ENCODE assay signal across 19 cellular contexts in genomic region chr2:111145103-111145760, GRCh38. TPM values are rescaled to one million over a fixed set of nuclear protein-coding genes. Genes with fewer than 3 reads are reported as not detected.
A peak's percentile ranks its signal among the peaks of the same experiment; 100 is the strongest.
DNase-seq lines count a peak whose midpoint lies in the region; ATAC-seq and TF ChIP-seq lines count a peak whose summit lies in the region.
"Had no signal": no experiment of that assay in that cellular context is flagged by ENCODE, and none has a peak within 500 bp of the region (broad histone marks: within the 10 kb centered on the region; RNA-seq: fewer than 3 reads in every experiment).

No MANE protein-coding gene starts in this region.

- no peaks in the 10 kb centered on the region for H3K9me3 ChIP-seq in thyroid gland
- H3K9me3 ChIP-seq: BLaER1 had no signal

- intact Hi-C loops in activated CD4-positive, alpha-beta T cell treated with anti-CD3 and anti-CD28 coated beads, Interleukin-2, amount 10 ng/mL, durations not matched to agents 24 days and 14 days (cut with micrococcal nuclease), result no loop called here
- intact Hi-C loops in thyroid gland (cut with DNase I), result no loop called here

- H3K27me3 Mint-ChIP-seq in activated CD4-positive, alpha-beta T cell treated with anti-CD3 and anti-CD28 coated beads, Interleukin-2, amount 10 ng/mL, durations not matched to agents 24 days and 14 days, result no peaks in the 10 kb centered on the region
- no peaks in the 10 kb centered on the region for H3K27me3 Mint-ChIP-seq in nephron progenitor cell (ENCODE audit: low read depth, poor library complexity)

- H3K4me3 ChIP-seq in thyroid gland (replicated peaks in 1 of 3), result no peak overlapping the region
- H3K4me3 ChIP-seq: BLaER1, PC-9, SK-N-MC had no signal

- peaks cover 50% of the 10 kb centered on the region for H3K4me1 Mint-ChIP-seq in activated CD4-positive, alpha-beta T cell treated with anti-CD3 and anti-CD28 coated beads, Interleukin-2, amount 10 ng/mL, durations not matched to agents 24 days and 14 days
- H3K4me1 Mint-ChIP-seq in nephron progenitor cell, result peaks cover 66% of the 10 kb centered on the region

- ATAC-seq in GM21529 (IDR thresholded peaks at IDR 0.05; ENCODE audit: unreplicated experiment), result peak; percentile 67
- peak; percentile 82 for ATAC-seq in HG03571 (IDR thresholded peaks at IDR 0.05; ENCODE audit: unreplicated experiment)

- WGBS in thyroid gland, 2 donors, result 78 to 87% methylated on average over 7 of the region's 7 CpGs

- no peak for TF ChIP-seq POLR2A in thyroid gland (IDR thresholded peaks at IDR 0.05)

- peaks cover 27 to 36% of the 10 kb centered on the region in 2 donors for H3K4me1 ChIP-seq in thyroid gland
- H3K4me1 ChIP-seq: BLaER1 had no signal

- TF ChIP-seq CTCF in nephron progenitor cell (IDR thresholded peaks at IDR 0.05) (no peak), thyroid gland (IDR thresholded peaks at IDR 0.05) (no peak)

- no peak overlapping the region for H3K27ac ChIP-seq in thyroid gland
- H3K27ac ChIP-seq: 22Rv1, BLaER1, PC-9, SK-N-MC had no signal

- peak overlapping the region; percentile 48 for H3K27ac Mint-ChIP-seq in activated CD4-positive, alpha-beta T cell treated with anti-CD3 and anti-CD28 coated beads, Interleukin-2, amount 10 ng/mL, durations not matched to agents 24 days and 14 days
- H3K27ac Mint-ChIP-seq in nephron progenitor cell, result peak overlapping the region; percentile 37

- no peaks in the 10 kb centered on the region for H3K27me3 ChIP-seq in thyroid gland
- H3K27me3 ChIP-seq: BLaER1 had no signal

- H3K4me3 Mint-ChIP-seq in activated CD4-positive, alpha-beta T cell treated with anti-CD3 and anti-CD28 coated beads, Interleukin-2, amount 10 ng/mL, durations not matched to agents 24 days and 14 days, result no peak overlapping the region
- no peak overlapping the region for H3K4me3 Mint-ChIP-seq in nephron progenitor cell

- no peaks in the 10 kb centered on the region for H3K9me3 Mint-ChIP-seq in activated CD4-positive, alpha-beta T cell treated with anti-CD3 and anti-CD28 coated beads, Interleukin-2, amount 10 ng/mL, durations not matched to agents 24 days and 14 days
- H3K9me3 Mint-ChIP-seq in nephron progenitor cell, result no peaks in the 10 kb centered on the region

- H3K36me3 ChIP-seq in thyroid gland, result no peaks in the 10 kb centered on the region

- H3K36me3 Mint-ChIP-seq in activated CD4-positive, alpha-beta T cell treated with anti-CD3 and anti-CD28 coated beads, Interleukin-2, amount 10 ng/mL, durations not matched to agents 24 days and 14 days (ENCODE audit: low read depth), result peaks cover 83% of the 10 kb centered on the region
- H3K36me3 Mint-ChIP-seq in nephron progenitor cell (ENCODE audit: low read depth), result peaks cover 53% of the 10 kb centered on the region

- DNase-seq in activated CD4-positive, alpha-beta T cell treated with anti-CD3 and anti-CD28 coated beads, Interleukin-2, amount 10 ng/mL, durations not matched to agents 24 days and 14 days, result no peak
- DNase-seq in activated CD4-positive, alpha-beta T cell treated with anti-CD3 and anti-CD28 coated beads, Interleukin-2, amount 50 U/mL, for 48 hours, result no peak
- DNase-seq in nephron progenitor cell (no peak), thyroid gland (no peak), H4 (ENCODE audit: low spot score) (no peak), cerebellum (ENCODE audit: low spot score) (no peak)
- DNase-seq: GOT3; IMR-90; NCI-H1048; NCI-H146; NCI-H2227 treated with DMSO at 0.1 percent for 48 hours; NCI-H524 treated with DMSO at 0.1 percent for 48 hours; NK-92 treated with Interleukin-12 subunit alpha and Interleukin-12 subunit beta, amount 100 ng/mL, for 24 hours; PC-9 had no signal

RNA-seq across cellular contexts. Expression of gene BCL2L11, which starts 24.5 kb away (rescaled TPM):
- 193 and 219 TPM in 2 replicates for total RNA-seq in activated CD4-positive, alpha-beta T cell treated with anti-CD3 and anti-CD28 coated beads, Interleukin-2, amount 10 ng/mL, durations not matched to agents 24 days and 14 days
- total RNA-seq in thyroid gland (10 to 100 TPM; 48.4 to 90.6 (median 62.4) TPM), cerebellum (14.9 TPM)
- 2.4 and 2.7 TPM in 2 replicates for total RNA-seq in H4 (2014; rRNA removed; shearing (Covaris generic))
